Comparison of ENCODE assay signal across 9 cellular contexts in genomic region chr12:109099426-109100020, GRCh38. TPM values are rescaled to one million over a fixed set of nuclear protein-coding genes. Genes with fewer than 3 reads are reported as not detected.
DNase-seq lines count a peak whose midpoint lies in the region; ATAC-seq and TF ChIP-seq lines count a peak whose summit lies in the region.
"Had no signal": no experiment of that assay in that cellular context is flagged by ENCODE, and none has a peak within 500 bp of the region (broad histone marks: within the 10 kb centered on the region; RNA-seq: fewer than 3 reads in every experiment).

No MANE protein-coding gene starts in this region.

- H3K27me3 ChIP-seq in AG04450 (ENCODE audit: control insufficient read depth, insufficient read depth, low read length), result no peaks in the 10 kb centered on the region
- H3K27me3 ChIP-seq in Karpas-422 (ENCODE audit: low read length), result no peaks in the 10 kb centered on the region

- no peaks in the 10 kb centered on the region for H3K27me3 Mint-ChIP-seq in chondrocyte (ENCODE audit: low read depth)
- no peaks in the 10 kb centered on the region for H3K27me3 Mint-ChIP-seq in naive thymus-derived CD8-positive, alpha-beta T cell

- H4K20me1 ChIP-seq in Karpas-422 (ENCODE audit: insufficient read depth, low read depth, low read length), result no peaks in the 10 kb centered on the region

- H3K27ac Mint-ChIP-seq in chondrocyte (ENCODE audit: unreplicated experiment), result peak overlapping the region; percentile 30
- peak overlapping the region in 8 of 10 donors; percentile 43 to 91 (median 87) for H3K27ac Mint-ChIP-seq in naive thymus-derived CD8-positive, alpha-beta T cell

- ATAC-seq in naive thymus-derived CD8-positive, alpha-beta T cell, result no peak
- no peak for ATAC-seq in GM18870 (IDR thresholded peaks at IDR 0.05; ENCODE audit: unreplicated experiment)

- peaks cover 14% of the 10 kb centered on the region for H3K36me3 Mint-ChIP-seq in chondrocyte (ENCODE audit: low read depth)
- H3K36me3 Mint-ChIP-seq in naive thymus-derived CD8-positive, alpha-beta T cell, result peaks cover 0 to 33% (median 10%) of the 10 kb centered on the region in 3 donors

- H3K4me3 Mint-ChIP-seq in chondrocyte (ENCODE audit: unreplicated experiment), result peak overlapping the region; percentile 80
- H3K4me3 Mint-ChIP-seq in naive thymus-derived CD8-positive, alpha-beta T cell, result peak overlapping the region; percentile 33 to 93 (median 88)

- peak overlapping the region; percentile 94 for H3K4me2 ChIP-seq in Karpas-422 (ENCODE audit: low read depth, low read length, poor library complexity, severe bottlenecking)

- CTCF ChIA-PET in AG04450 (lab: Charles Lee), result interaction anchor here (1.2 to 3.9 kb wide), 4 partner anchors 8 to 294 kb away, joined by 5 to 57 read pairs (median 11); no protein-coding TSS in a partner anchor

- no peak overlapping the region for H3K27ac ChIP-seq in AG04450 (ENCODE audit: low read depth, low read length)
- H3K27ac ChIP-seq in Karpas-422 (ENCODE audit: low read length), result no peak overlapping the region
- H3K27ac ChIP-seq in substantia nigra (ENCODE audit: low read depth, low read length, poor library complexity, severe bottlenecking), result no peak overlapping the region

- DNase-seq in AG04450 (ENCODE audit: low read depth, low spot score), result no peak
- no peak for DNase-seq in Karpas-422
- DNase-seq in chondrocyte (ENCODE audit: low spot score), result no peak
- peak in 2 of 10 donors; percentile 17 to 19 for DNase-seq in naive thymus-derived CD8-positive, alpha-beta T cell
- no peak for DNase-seq in NCI-H1092 (lab: John Stamatoyannopoulos, UW)
- DNase-seq in substantia nigra (lab: John Stamatoyannopoulos, UW), result no peak
- DNase-seq in medulla oblongata (ENCODE audit: extremely low spot score), result no peak
- DNase-seq: NCI-H2029 had no signal

- H3K4me1 Mint-ChIP-seq in chondrocyte (ENCODE audit: low read depth), result peaks cover 20% of the 10 kb centered on the region
- H3K4me1 Mint-ChIP-seq in naive thymus-derived CD8-positive, alpha-beta T cell, result peaks cover 9 to 35% (median 28%) of the 10 kb centered on the region in 4 donors

- peak overlapping the region; percentile 78 for H3K4me3 ChIP-seq in AG04450 (ENCODE audit: low read depth, low read length)
- H3K4me3 ChIP-seq in Karpas-422 (ENCODE audit: low read length), result peak overlapping the region; percentile 95; the same call in 1 of the 2 replicates

- peaks cover 36% of the 10 kb centered on the region for H3K36me3 ChIP-seq in Karpas-422 (ENCODE audit: insufficient read depth, low read length)

- H3K9ac ChIP-seq in Karpas-422 (ENCODE audit: low read length), result 0 out of 2 replicates have a peak overlapping the region, but pooled peaks have one; percentile 91

- TF ChIP-seq CTCF in AG04450 (IDR thresholded peaks at IDR 0.05; ENCODE audit: low read depth, low read length) (no peak), chondrocyte (IDR thresholded peaks at IDR 0.05) (no peak)

- peaks cover 17% of the 10 kb centered on the region for H3K4me1 ChIP-seq in Karpas-422 (ENCODE audit: low read length)

- peaks cover 26% of the 10 kb centered on the region for H3K79me2 ChIP-seq in Karpas-422 (ENCODE audit: low read length)

- POLR2A ChIA-PET in AG04450 (lab: Yijun Ruan, JAX), result interaction anchor here (0.6 kb wide), 1 partner anchor 70 kb away, joined by 3 read pairs; no protein-coding TSS in a partner anchor
- POLR2A ChIA-PET in naive thymus-derived CD8-positive, alpha-beta T cell (lab: Charles Lee), result interaction anchor here (1.4 to 1.6 kb wide), 3 partner anchors 13 to 55 kb away, joined by 3 to 8 read pairs (median 3); partner anchors contain the start of gene USP30

- no peaks in the 10 kb centered on the region for H3K9me2 ChIP-seq in Karpas-422 (replicated peaks; ENCODE audit: insufficient read depth, low read length)

- H2AFZ ChIP-seq in Karpas-422 (ENCODE audit: low read length), result no peak overlapping the region

- H3K9me3 ChIP-seq in AG04450 (ENCODE audit: control insufficient read depth, insufficient read depth, low read length) (no peaks in the 10 kb centered on the region), Karpas-422 (ENCODE audit: low read length) (no peaks in the 10 kb centered on the region)

- no peaks in the 10 kb centered on the region for H3K9me3 Mint-ChIP-seq in chondrocyte (ENCODE audit: low read depth)
- H3K9me3 Mint-ChIP-seq in naive thymus-derived CD8-positive, alpha-beta T cell, result no peaks in the 10 kb centered on the region

RNA-seq across cellular contexts. Expression of gene UNG, which starts 2.1 kb away (rescaled TPM):
- 13.4 and 14.7 TPM in 2 replicates for polyA plus RNA-seq in AG04450 (2011; rRNA removed)
- polyA minus RNA-seq in AG04450 (2011; rRNA and poly(A)+ RNA removed), result 4.0 and 5.3 TPM in 2 replicates
- total RNA-seq in Karpas-422 (2014; rRNA removed; shearing (Covaris generic); ENCODE audit: low replicate concordance), result 28.8 and 31.6 TPM in 2 replicates
- 13.6 to 23.7 TPM (median 15.2 TPM) in 3 replicates for total RNA-seq in chondrocyte
- 10 to 100 TPM; 13.6 to 15.0 TPM for total RNA-seq in naive thymus-derived CD8-positive, alpha-beta T cell
- polyA plus RNA-seq in naive thymus-derived CD8-positive, alpha-beta T cell, result 10 to 100 TPM; 21.0 to 26.8 (median 24.0) TPM

RNA-seq across cellular contexts. Expression of gene ALKBH2, which starts 6.3 kb away (rescaled TPM):
- 13.2 and 14.6 TPM in 2 replicates for polyA plus RNA-seq in AG04450 (2011; rRNA removed)
- polyA minus RNA-seq in AG04450 (2011; rRNA and poly(A)+ RNA removed), result 5.6 and 7.9 TPM in 2 replicates
- total RNA-seq in Karpas-422 (2014; rRNA removed; shearing (Covaris generic); ENCODE audit: low replicate concordance), result 30.6 and 47.7 TPM in 2 replicates
- total RNA-seq in chondrocyte, result 10.6 to 13.1 TPM (median 12.7 TPM) in 3 replicates
- 10 to 100 TPM; 20.8 to 23.2 TPM for total RNA-seq in naive thymus-derived CD8-positive, alpha-beta T cell
- polyA plus RNA-seq in naive thymus-derived CD8-positive, alpha-beta T cell, result 10 to 100 TPM; 11.5 to 22.5 (median 19.1) TPM

RNA-seq across cellular contexts. Expression of gene ACACB, which starts 16.9 kb away (rescaled TPM):
- polyA plus RNA-seq in AG04450 (2011; rRNA removed), result 2.8 and 3.2 TPM in 2 replicates
- 9.4 and 10.7 TPM in 2 replicates for polyA minus RNA-seq in AG04450 (2011; rRNA and poly(A)+ RNA removed)
- 6.5 and 12.3 TPM in 2 replicates for total RNA-seq in Karpas-422 (2014; rRNA removed; shearing (Covaris generic); ENCODE audit: low replicate concordance)
- total RNA-seq in chondrocyte, result 2.9 to 7.9 TPM (median 5.9 TPM) in 3 replicates
- total RNA-seq in naive thymus-derived CD8-positive, alpha-beta T cell, result 10 to 100 TPM; 40.4 to 43.3 TPM
- 1 to 10 TPM; 1.1 to 3.9 (median 2.9) TPM for polyA plus RNA-seq in naive thymus-derived CD8-positive, alpha-beta T cell

RNA-seq across cellular contexts. Expression of gene USP30, which starts 47.1 kb away (rescaled TPM):
- 16.1 and 18.2 TPM in 2 replicates for polyA plus RNA-seq in AG04450 (2011; rRNA removed)
- 22.8 and 32.6 TPM in 2 replicates for polyA minus RNA-seq in AG04450 (2011; rRNA and poly(A)+ RNA removed)
- 19.3 and 23.7 TPM in 2 replicates for total RNA-seq in Karpas-422 (2014; rRNA removed; shearing (Covaris generic); ENCODE audit: low replicate concordance)
- 10.4 to 13.3 TPM (median 11.0 TPM) in 3 replicates for total RNA-seq in chondrocyte
- 10 to 100 TPM in 1 of 2 experiments, 1 to 10 TPM in 1; 9.8 to 12.1 TPM for total RNA-seq in naive thymus-derived CD8-positive, alpha-beta T cell
- 10 to 100 TPM in 2 of 3 donors, 1 to 10 TPM in 1; 9.8 to 11.5 (median 10.2) TPM for polyA plus RNA-seq in naive thymus-derived CD8-positive, alpha-beta T cell
